In genomic region chr5:58775699-58776098, GRCh38 we compare ENCODE assay signal across 11 cellular contexts.
DNase-seq lines count a peak whose midpoint lies in the region; ATAC-seq and TF ChIP-seq lines count a peak whose summit lies in the region.
"Had no signal": no experiment of that assay in that cellular context is flagged by ENCODE, and none has a peak within 500 bp of the region (broad histone marks: within the 10 kb centered on the region; RNA-seq: fewer than 3 reads in every experiment).

No MANE protein-coding gene starts in this region.

- H3K36me3 ChIP-seq in left lung: no peaks in the 10 kb centered on the region
- H3K36me3 ChIP-seq in sigmoid colon: no peaks in the 10 kb centered on the region
- H3K36me3 ChIP-seq: ascending aorta had no signal

- TF ChIP-seq EP300 in sigmoid colon (IDR thresholded peaks at IDR 0.05): no peak

- peak; percentile 89 for ATAC-seq in GM18873 (IDR thresholded peaks at IDR 0.05; ENCODE audit: low FRiP score, unreplicated experiment)
- peak; percentile 78 for ATAC-seq in GM21381 (IDR thresholded peaks at IDR 0.05; ENCODE audit: unreplicated experiment)
- ATAC-seq in HG03064 (IDR thresholded peaks at IDR 0.05; ENCODE audit: low read depth, unreplicated experiment): peak; percentile 71
- peak; percentile 34 for ATAC-seq in left lung

- H3K27ac ChIP-seq in left lung (no peak overlapping the region), sigmoid colon (no peak overlapping the region)
- H3K27ac ChIP-seq: ascending aorta had no signal

- H3K4me3 ChIP-seq in left lung (no peak overlapping the region), sigmoid colon (no peak overlapping the region)
- H3K4me3 ChIP-seq: ascending aorta had no signal

- DNase-seq in left lung (no peak), SW 1271 (lab: John Stamatoyannopoulos, UW) (no peak), sigmoid colon (no peak), H4 (ENCODE audit: low spot score) (no peak), head of caudate nucleus (no peak)
- DNase-seq: Calu3, Right ventricle myocardium superior had no signal

- 73 to 81% methylated on average over 2 of the region's 2 CpGs for WGBS in sigmoid colon, 2 donors

- intact Hi-C loops in left lung (cut with DNase I): no loop called here
- intact Hi-C loops in sigmoid colon (cut with DNase I): no loop called here
- intact Hi-C loops in head of caudate nucleus (cut with DNase I): no loop called here

- peaks cover 0 to 8% of the 10 kb centered on the region in 2 donors for H3K4me1 ChIP-seq in left lung
- H3K4me1 ChIP-seq in sigmoid colon: no peaks in the 10 kb centered on the region
- H3K4me1 ChIP-seq: ascending aorta had no signal

- H3K27me3 ChIP-seq in left lung: no peaks in the 10 kb centered on the region
- H3K27me3 ChIP-seq in sigmoid colon: no peaks in the 10 kb centered on the region
- H3K27me3 ChIP-seq: ascending aorta had no signal

- no peaks in the 10 kb centered on the region for H3K9me3 ChIP-seq in left lung
- no peaks in the 10 kb centered on the region for H3K9me3 ChIP-seq in sigmoid colon
- H3K9me3 ChIP-seq: ascending aorta had no signal

- TF ChIP-seq CTCF in left lung (IDR thresholded peaks at IDR 0.05) (no peak), sigmoid colon (IDR thresholded peaks at IDR 0.05) (no peak)

- TF ChIP-seq POLR2A in sigmoid colon (IDR thresholded peaks at IDR 0.05): no peak

Comparison
In these comparisons a context has a peak if more than half of its experiments do, and no peak if none do; other contexts are left out.
1. ATAC-seq: peak in every context shown above with its lines; median percentile 89 in GM18873; 78 in GM21381; 71 in HG03064; 34 in left lung.